In the genomic region with DNA sequence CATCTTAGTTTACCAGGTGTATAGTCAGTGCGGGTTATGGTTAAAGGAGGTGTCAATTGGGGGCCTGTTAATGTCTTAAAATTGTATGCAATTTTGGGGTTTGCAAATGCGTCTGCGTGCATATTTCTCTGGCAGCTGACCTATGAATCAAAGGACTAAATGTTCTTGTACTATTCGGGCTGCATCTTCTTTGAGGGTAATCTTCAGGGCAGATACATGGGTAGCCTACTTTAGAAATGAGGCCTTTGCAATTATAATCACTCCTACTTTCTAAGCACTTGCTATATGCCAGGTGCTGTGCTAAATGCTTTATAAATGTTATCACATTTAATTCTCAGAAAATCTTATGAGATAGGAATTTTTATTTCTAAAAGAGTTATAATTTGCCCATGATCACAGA, we compare ENCODE assay signal across 25 cellular contexts.
"Had no signal": no experiment of that assay in that cellular context is flagged by ENCODE, and none has a peak within 500 bp of the region (broad histone marks: within the 10 kb centered on the region; RNA-seq: fewer than 3 reads in every experiment).

No MANE protein-coding gene starts in this region.

- H3K4me3 Mint-ChIP-seq: activated B cell treated with CpG ODN at 0.5 μM for 24 hours; activated CD4-positive, alpha-beta T cell treated with anti-CD3 and anti-CD28 coated beads, Interleukin-2, amount 10 ng/mL, durations not matched to agents 24 days and 14 days; activated CD8-positive, alpha-beta memory T cell treated with anti-CD3 and anti-CD28 coated beads, Interleukin-2, amount 10 ng/mL, durations not matched to agents 7 days and 5 days; activated T-cell treated with anti-CD3 and anti-CD28 coated beads, Interleukin-2, amount 50 U/mL, for 24 hours; activated T-helper 1 cell treated with anti-CD3 and anti-CD28 coated beads, Interleukin-12 subunit alpha, Interleukin-12 subunit beta, Interleukin-2, Interleukin-4 antibody, amounts not matched to agents 30 ng/mL and 10 ng/mL and 1 ng/mL, durations not matched to agents 14 hours and 24 hours and 36 hours; T-helper 17 cell had no signal

- H3K9me3 Mint-ChIP-seq: activated B cell treated with CpG ODN at 0.5 μM for 24 hours; activated CD4-positive, alpha-beta T cell treated with anti-CD3 and anti-CD28 coated beads, Interleukin-2, amount 10 ng/mL, durations not matched to agents 24 days and 14 days; activated naive CD4-positive, alpha-beta T cell treated with anti-CD3 and anti-CD28 coated beads, Interleukin-2, amount 50 U/mL, for 72 hours; activated T-cell treated with anti-CD3 and anti-CD28 coated beads, Interleukin-2, amount 50 U/mL, for 24 hours; activated T-helper 1 cell treated with anti-CD3 and anti-CD28 coated beads, Interleukin-12 subunit alpha, Interleukin-12 subunit beta, Interleukin-2, Interleukin-4 antibody, amounts not matched to agents 30 ng/mL and 10 ng/mL and 1 ng/mL, durations not matched to agents 14 hours and 24 hours and 36 hours had no signal

- H3K4me3 ChIP-seq: K562 had no signal

- DNase-seq: activated B cell treated with CpG ODN at 0.5 μM for 24 hours; activated CD4-positive, alpha-beta T cell treated with anti-CD3 and anti-CD28 coated beads for 1 hour; activated CD4-positive, alpha-beta T cell treated with anti-CD3 and anti-CD28 coated beads, Interleukin-2, amount 10 ng/mL, durations not matched to agents 24 days and 14 days; activated CD4-positive, alpha-beta T cell treated with anti-CD3 and anti-CD28 coated beads, Interleukin-2, amount 50 U/mL, for 48 hours; activated CD8-positive, alpha-beta memory T cell treated with anti-CD3 and anti-CD28 coated beads, Interleukin-2, amount 10 ng/mL, durations not matched to agents 7 days and 5 days; activated effector memory CD4-positive, alpha-beta T cell treated with Interleukin-2 at 50 U/mL for 16 hours; activated naive CD4-positive, alpha-beta T cell treated with Interleukin-2 at 50 U/mL for 16 hours; activated T-cell treated with anti-CD3 and anti-CD28 coated beads, Interleukin-2, amount 50 U/mL, for 24 hours; brain microvascular endothelial cell; caudate nucleus; Karpas-422; MM.1S; NCI-H1105; NCI-H1436; NCI-H1694 treated with DMSO at 0.1 percent for 48 hours; NCI-H2081; NCI-H446; NCI-H524; PC-3; SIG-M5; T-helper 17 cell; T-helper 9 cell had no signal

- ATAC-seq: activated CD8-positive, alpha-beta memory T cell treated with anti-CD3 and anti-CD28 coated beads, Interleukin-2, amount 10 ng/mL, durations not matched to agents 7 days and 5 days; K562; PC-3; T-helper 17 cell had no signal

- H3K27me3 ChIP-seq: brain microvascular endothelial cell had no signal

- H3K36me3 Mint-ChIP-seq: activated CD8-positive, alpha-beta memory T cell treated with anti-CD3 and anti-CD28 coated beads, Interleukin-2, amount 10 ng/mL, durations not matched to agents 7 days and 5 days; activated naive CD4-positive, alpha-beta T cell treated with anti-CD3 and anti-CD28 coated beads, Interleukin-2, amount 50 U/mL, for 72 hours had no signal

- H3K4me1 Mint-ChIP-seq: activated B cell treated with CpG ODN at 0.5 μM for 24 hours; activated CD4-positive, alpha-beta T cell treated with anti-CD3 and anti-CD28 coated beads, Interleukin-2, amount 10 ng/mL, durations not matched to agents 24 days and 14 days; activated CD8-positive, alpha-beta memory T cell treated with anti-CD3 and anti-CD28 coated beads, Interleukin-2, amount 10 ng/mL, durations not matched to agents 7 days and 5 days had no signal

- H3K27ac Mint-ChIP-seq: activated B cell treated with CpG ODN at 0.5 μM for 24 hours; activated CD4-positive, alpha-beta T cell treated with anti-CD3 and anti-CD28 coated beads, Interleukin-2, amount 10 ng/mL, durations not matched to agents 24 days and 14 days; activated CD8-positive, alpha-beta memory T cell treated with anti-CD3 and anti-CD28 coated beads, Interleukin-2, amount 10 ng/mL, durations not matched to agents 7 days and 5 days; activated naive CD4-positive, alpha-beta T cell treated with anti-CD3 and anti-CD28 coated beads, Interleukin-2, amount 50 U/mL, for 72 hours; activated T-cell treated with anti-CD3 and anti-CD28 coated beads, Interleukin-2, amount 50 U/mL, for 24 hours; activated T-helper 1 cell treated with anti-CD3 and anti-CD28 coated beads, Interleukin-12 subunit alpha, Interleukin-12 subunit beta, Interleukin-2, Interleukin-4 antibody, amounts not matched to agents 30 ng/mL and 10 ng/mL and 1 ng/mL, durations not matched to agents 14 hours and 24 hours and 36 hours; T-helper 17 cell had no signal

- H3K27ac ChIP-seq: brain microvascular endothelial cell had no signal

- H3K27me3 Mint-ChIP-seq: activated CD4-positive, alpha-beta T cell treated with anti-CD3 and anti-CD28 coated beads, Interleukin-2, amount 10 ng/mL, durations not matched to agents 24 days and 14 days; activated T-cell treated with anti-CD3 and anti-CD28 coated beads, Interleukin-2, amount 50 U/mL, for 24 hours had no signal

- H3K36me3 ChIP-seq: brain microvascular endothelial cell had no signal
